Comparison of ENCODE assay signal across 9 cellular contexts in genomic region chr7:106153891-106154449, GRCh38. TPM values are rescaled to one million over a fixed set of nuclear protein-coding genes. Genes with fewer than 3 reads are reported as not detected.
DNase-seq lines count a peak whose midpoint lies in the region; ATAC-seq and TF ChIP-seq lines count a peak whose summit lies in the region.
"Had no signal": no experiment of that assay in that cellular context is flagged by ENCODE, and none has a peak within 500 bp of the region (broad histone marks: within the 10 kb centered on the region; RNA-seq: fewer than 3 reads in every experiment).

No MANE protein-coding gene starts in this region.

- no peaks in the 10 kb centered on the region for H3K4me1 ChIP-seq in CD4-positive, alpha-beta memory T cell (ENCODE audit: insufficient read depth, low read length)
- H3K4me1 ChIP-seq in esophagus muscularis mucosa, result peaks cover 8 to 15% (median 15%) of the 10 kb centered on the region in 4 donors

- peak; percentile 94 to 97 (median 97) for TF ChIP-seq CTCF in esophagus muscularis mucosa (IDR thresholded peaks at IDR 0.05)

- CTCF ChIA-PET in CD4-positive, alpha-beta memory T cell (lab: Charles Lee; ENCODE audit: partially characterized antibody), result interaction anchor here (0.6 to 21.3 kb wide), 44 partner anchors 9 to 607 kb away, joined by 3 to 423 read pairs (median 4); partner anchors contain the start of gene NAMPT

- peaks cover 0 to 1% (median 0%) of the 10 kb centered on the region in 8 donors for H3K9me3 Mint-ChIP-seq in CD4-positive, alpha-beta memory T cell
- H3K9me3 Mint-ChIP-seq in natural killer cell treated with Interleukin-12 subunit alpha and Interleukin-12 subunit beta and Interleukin-15 and Interleukin-18, amount 100 ng/mL, for 72 hours, result no peaks in the 10 kb centered on the region
- peaks cover 3% of the 10 kb centered on the region for H3K9me3 Mint-ChIP-seq in stimulated activated memory B cell treated with anti-CD40 and anti-IgM and Interleukin-4, amounts not matched to agents 10 μg/mL and 1 μg/mL and 100 μg/mL, for 72 hours
- H3K9me3 Mint-ChIP-seq: T-helper 1 cell treated with Interleukin-12 subunit alpha and Interleukin-12 subunit beta and Interleukin-4 antibody, amounts not matched to agents 30 μg/mL and 1 μg/mL, for 36 hours had no signal

- H3K4me3 Mint-ChIP-seq in CD4-positive, alpha-beta memory T cell, result no peak overlapping the region
- no peak overlapping the region for H3K4me3 Mint-ChIP-seq in natural killer cell treated with Interleukin-12 subunit alpha and Interleukin-12 subunit beta and Interleukin-15 and Interleukin-18, amount 100 ng/mL, for 72 hours
- H3K4me3 Mint-ChIP-seq in stimulated activated memory B cell treated with anti-CD40 and anti-IgM and Interleukin-4, amounts not matched to agents 10 μg/mL and 1 μg/mL and 100 μg/mL, for 72 hours, result peak overlapping the region; percentile 65
- H3K4me3 Mint-ChIP-seq: T-helper 1 cell treated with Interleukin-12 subunit alpha and Interleukin-12 subunit beta and Interleukin-4 antibody, amounts not matched to agents 30 μg/mL and 1 μg/mL, for 36 hours had no signal

- 48% methylated on average over 15 of the region's 15 CpGs for WGBS in esophagus muscularis mucosa

- peak; percentile 59 to 74 (median 65) for DNase-seq in CD4-positive, alpha-beta memory T cell
- DNase-seq in HuH-7 (ENCODE audit: low spot score) (peak; percentile 68), OCI-M1 (lab: John Stamatoyannopoulos, UW) (peak; percentile 72), activated T-cell treated with anti-CD3 and anti-CD28 coated beads for 48 hours (ENCODE audit: low read depth) (peak; percentile 59), esophagus muscularis mucosa (ENCODE audit: extremely low spot score) (peak; percentile 91)
- peak; percentile 73 for DNase-seq in natural killer cell treated with Interleukin-12 subunit alpha and Interleukin-12 subunit beta and Interleukin-15 and Interleukin-18, amount 100 ng/mL, for 72 hours (ENCODE audit: low spot score)

- no peaks in the 10 kb centered on the region for H3K9me3 ChIP-seq in CD4-positive, alpha-beta memory T cell (ENCODE audit: control insufficient read depth in 1 of 2, low read length in 2 of 2)
- H3K9me3 ChIP-seq in esophagus muscularis mucosa, result no peaks in the 10 kb centered on the region

- peaks cover 0 to 9% (median 3%) of the 10 kb centered on the region in 4 donors for H3K4me1 Mint-ChIP-seq in CD4-positive, alpha-beta memory T cell
- peaks cover 0 to 3% of the 10 kb centered on the region in 2 donors for H3K4me1 Mint-ChIP-seq in natural killer cell treated with Interleukin-12 subunit alpha and Interleukin-12 subunit beta and Interleukin-15 and Interleukin-18, amount 100 ng/mL, for 72 hours (ENCODE audit: low read depth in 2 of 2)
- H3K4me1 Mint-ChIP-seq in stimulated activated memory B cell treated with anti-CD40 and anti-IgM and Interleukin-4, amounts not matched to agents 10 μg/mL and 1 μg/mL and 100 μg/mL, for 72 hours, result peaks cover 36% of the 10 kb centered on the region

- intact Hi-C loops in CD4-positive, alpha-beta memory T cell (cut with micrococcal nuclease), result loop anchor here (1.0 to 5.0 kb wide), 3 partner anchors 41 to 392 kb away; partner anchors contain the start of gene SYPL1
- intact Hi-C loops in esophagus muscularis mucosa (cut with DNase I), result loop anchor here (1.0 to 10.0 kb wide), 3 partner anchors 49 to 389 kb away; no protein-coding TSS in a partner anchor

- peaks cover 11 to 19% of the 10 kb centered on the region in 2 donors for H3K27me3 Mint-ChIP-seq in CD4-positive, alpha-beta memory T cell
- peaks cover 28 to 52% of the 10 kb centered on the region in 2 donors for H3K27me3 Mint-ChIP-seq in natural killer cell treated with Interleukin-12 subunit alpha and Interleukin-12 subunit beta and Interleukin-15 and Interleukin-18, amount 100 ng/mL, for 72 hours
- H3K27me3 Mint-ChIP-seq in stimulated activated memory B cell treated with anti-CD40 and anti-IgM and Interleukin-4, amounts not matched to agents 10 μg/mL and 1 μg/mL and 100 μg/mL, for 72 hours, result no peaks in the 10 kb centered on the region

- no peaks in the 10 kb centered on the region for H3K36me3 Mint-ChIP-seq in CD4-positive, alpha-beta memory T cell
- H3K36me3 Mint-ChIP-seq in natural killer cell treated with Interleukin-12 subunit alpha and Interleukin-12 subunit beta and Interleukin-15 and Interleukin-18, amount 100 ng/mL, for 72 hours, result no peaks in the 10 kb centered on the region
- no peaks in the 10 kb centered on the region for H3K36me3 Mint-ChIP-seq in stimulated activated memory B cell treated with anti-CD40 and anti-IgM and Interleukin-4, amounts not matched to agents 10 μg/mL and 1 μg/mL and 100 μg/mL, for 72 hours

- TF ChIP-seq EP300 in esophagus muscularis mucosa (IDR thresholded peaks at IDR 0.05), result no peak

- peak; percentile 75 for ATAC-seq in GM19438 (IDR thresholded peaks at IDR 0.05; ENCODE audit: low read depth, unreplicated experiment)
- peak; percentile 77 to 84 for ATAC-seq in natural killer cell treated with Interleukin-12 subunit alpha and Interleukin-12 subunit beta and Interleukin-15 and Interleukin-18, amount 100 ng/mL, for 72 hours
- ATAC-seq in stimulated activated memory B cell treated with anti-CD40 and anti-IgM and Interleukin-4, amounts not matched to agents 10 μg/mL and 1 μg/mL and 100 μg/mL, for 72 hours, result peak; percentile 85

- no peak overlapping the region for H3K27ac ChIP-seq in CD4-positive, alpha-beta memory T cell (ENCODE audit: low read depth, low read length)
- no peak overlapping the region for H3K27ac ChIP-seq in esophagus muscularis mucosa (replicated peaks in 1 of 4)

- peak overlapping the region in 1 of 7 donors; percentile 80 for H3K27ac Mint-ChIP-seq in CD4-positive, alpha-beta memory T cell
- no peak overlapping the region for H3K27ac Mint-ChIP-seq in natural killer cell treated with Interleukin-12 subunit alpha and Interleukin-12 subunit beta and Interleukin-15 and Interleukin-18, amount 100 ng/mL, for 72 hours
- H3K27ac Mint-ChIP-seq in stimulated activated memory B cell treated with anti-CD40 and anti-IgM and Interleukin-4, amounts not matched to agents 10 μg/mL and 1 μg/mL and 100 μg/mL, for 72 hours, result peak overlapping the region; percentile 64
- H3K27ac Mint-ChIP-seq: T-helper 1 cell treated with Interleukin-12 subunit alpha and Interleukin-12 subunit beta and Interleukin-4 antibody, amounts not matched to agents 30 μg/mL and 1 μg/mL, for 36 hours had no signal

- POLR2A ChIA-PET in CD4-positive, alpha-beta memory T cell (lab: Charles Lee; ENCODE audit: partially characterized antibody), result interaction anchor here (0.7 to 2.0 kb wide), 4 partner anchors 41 to 98 kb away, joined by 3 to 8 read pairs (median 6); no protein-coding TSS in a partner anchor

- H3K36me3 ChIP-seq in CD4-positive, alpha-beta memory T cell (ENCODE audit: insufficient read depth, low read length), result no peaks in the 10 kb centered on the region
- no peaks in the 10 kb centered on the region for H3K36me3 ChIP-seq in esophagus muscularis mucosa

- TF ChIP-seq POLR2A in esophagus muscularis mucosa (IDR thresholded peaks at IDR 0.05; ENCODE audit: low read depth), result no peak

- peaks cover 3% of the 10 kb centered on the region for H3K27me3 ChIP-seq in CD4-positive, alpha-beta memory T cell (ENCODE audit: insufficient read depth, low read length)
- H3K27me3 ChIP-seq in esophagus muscularis mucosa, result no peaks in the 10 kb centered on the region

- no peak overlapping the region for H3K4me3 ChIP-seq in CD4-positive, alpha-beta memory T cell (ENCODE audit: low read length in 2 of 2)
- peak overlapping the region in 2 of 4 donors; percentile 5 to 14 for H3K4me3 ChIP-seq in esophagus muscularis mucosa

RNA-seq across cellular contexts. Expression of gene SYPL1, which starts 41.9 kb away (rescaled TPM):
- 10 to 100 TPM; 46.9 to 47.9 TPM for total RNA-seq in CD4-positive, alpha-beta memory T cell
- 10 to 100 TPM; 75.5 to 78.3 TPM for polyA plus RNA-seq in CD4-positive, alpha-beta memory T cell
- 100 to 1,000 TPM in 1 of 4 donors, 10 to 100 TPM in 3; 83.6 to 135 (median 90.8) TPM for total RNA-seq in esophagus muscularis mucosa
- 10 to 100 TPM; 11.7 to 19.8 TPM for total RNA-seq in natural killer cell treated with Interleukin-12 subunit alpha and Interleukin-12 subunit beta and Interleukin-15 and Interleukin-18, amount 100 ng/mL, for 72 hours
